ENCODE assay signal across 8 cellular contexts in the genomic region with DNA sequence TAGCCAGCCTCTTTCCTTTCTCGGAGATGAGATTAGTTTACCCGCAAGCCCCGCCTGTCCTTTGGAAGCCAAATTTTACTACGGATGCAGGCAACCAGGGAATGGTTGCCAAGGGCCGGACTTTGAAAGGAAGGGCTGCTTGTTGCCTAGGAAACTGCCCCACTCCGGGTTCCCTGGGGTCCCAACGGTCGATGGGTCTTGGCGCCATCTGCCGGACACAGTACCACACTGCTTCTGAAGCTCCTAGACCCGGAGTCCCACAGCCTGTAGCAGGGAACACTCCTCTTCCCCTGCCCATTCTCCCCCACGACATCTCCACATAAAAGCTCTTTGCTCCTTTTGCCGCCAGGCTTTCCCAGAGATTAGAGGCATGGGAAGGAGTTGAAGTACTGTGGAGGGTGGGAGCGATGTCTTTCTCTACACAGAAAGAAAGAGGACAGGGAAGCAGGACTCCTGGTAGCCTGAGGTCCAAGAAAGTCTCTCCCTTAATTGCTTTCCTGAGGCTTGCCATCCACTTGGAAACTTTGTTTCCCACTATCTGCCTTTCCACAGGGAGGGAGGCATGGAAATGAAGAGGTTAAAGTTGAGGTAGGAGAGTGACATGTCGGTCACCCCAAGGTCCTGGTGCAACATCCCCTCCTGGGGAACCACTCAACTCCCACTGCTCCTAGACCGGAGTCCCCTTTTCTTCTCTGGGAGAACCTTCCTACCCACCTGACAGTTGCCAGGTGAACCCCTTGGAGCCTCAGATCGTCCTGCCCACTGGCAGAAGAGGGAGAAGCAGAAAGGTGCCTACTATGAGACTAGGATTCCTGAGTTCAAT. TPM values are rescaled to one million over a fixed set of nuclear protein-coding genes. Genes with fewer than 3 reads are reported as not detected.
DNase-seq lines count a peak whose midpoint lies in the region; ATAC-seq, FAIRE-seq and TF ChIP-seq lines count a peak whose summit lies in the region.

No MANE protein-coding gene starts in this region.

- no peaks in the 10 kb centered on the region for H3K9me3 Mint-ChIP-seq in activated T-helper 1 cell treated with anti-CD3 and anti-CD28 coated beads, Interleukin-12 subunit alpha, Interleukin-12 subunit beta, Interleukin-2, Interleukin-4 antibody, amounts not matched to agents 30 ng/mL and 10 ng/mL and 1 ng/mL, durations not matched to agents 14 hours and 24 hours and 36 hours

- no peak overlapping the region for H3K27ac ChIP-seq in BLaER1
- no peak overlapping the region for H3K27ac ChIP-seq in Panc1 (ENCODE audit: low read length)
- H3K27ac ChIP-seq in thyroid gland, result no peak overlapping the region

- CTCF ChIA-PET in Panc1 (lab: Charles Lee), result interaction anchor here (0.7 to 2.8 kb wide), 9 partner anchors 8 to 73 kb away, joined by 3 to 66 read pairs (median 5); a partner anchor contains a TSS

- WGBS in thyroid gland, 2 donors, result 9 to 21% methylated on average over 15 to 17 of the region's 17 CpGs

- peaks cover 30% of the 10 kb centered on the region for H4K20me1 ChIP-seq in BLaER1

- H3K9me3 ChIP-seq in BLaER1 (no peaks in the 10 kb centered on the region), Panc1 (ENCODE audit: control insufficient read depth, insufficient read depth, low read depth, low read length) (no peaks in the 10 kb centered on the region), thyroid gland (no peaks in the 10 kb centered on the region)

- no peaks in the 10 kb centered on the region for H3K27me3 ChIP-seq in BLaER1
- no peaks in the 10 kb centered on the region for H3K27me3 ChIP-seq in Panc1 (ENCODE audit: control insufficient read depth, insufficient read depth, low read length)
- H3K27me3 ChIP-seq in thyroid gland, result no peaks in the 10 kb centered on the region

- intact Hi-C loops in Panc1 (cut with micrococcal nuclease; ENCODE audit: unreplicated experiment) (loop anchor here (1.0 kb wide), 1 partner anchor 41 kb away; no protein-coding TSS in a partner anchor), thyroid gland (cut with DNase I) (loop anchor here (2.0 kb wide), 1 partner anchor 39 kb away; no protein-coding TSS in a partner anchor)
- intact Hi-C loops in activated T-helper 1 cell treated with anti-CD3 and anti-CD28 coated beads, Interleukin-12 subunit alpha, Interleukin-12 subunit beta, Interleukin-2, Interleukin-4 antibody, amounts not matched to agents 30 ng/mL and 10 ng/mL and 1 ng/mL, durations not matched to agents 14 hours and 24 hours and 36 hours (cut with micrococcal nuclease), result loop anchor here (1.0 to 2.0 kb wide), 2 partner anchors 25 to 41 kb away; no protein-coding TSS in a partner anchor

- TF ChIP-seq POLR2A in thyroid gland (IDR thresholded peaks at IDR 0.05), result no peak

- H3K4me2 ChIP-seq in BLaER1, result peak overlapping the region; percentile 11; the same call in 1 of the 2 replicates

- POLR2A ChIA-PET in Panc1 (lab: Charles Lee), result interaction anchor here (0.6 kb wide), 1 partner anchor 23 kb away, joined by 23 read pairs; no protein-coding TSS in a partner anchor

- peaks cover 18% of the 10 kb centered on the region for H3K36me3 ChIP-seq in BLaER1
- no peaks in the 10 kb centered on the region for H3K36me3 ChIP-seq in Panc1 (ENCODE audit: control insufficient read depth, insufficient read depth, low read length)
- no peaks in the 10 kb centered on the region for H3K36me3 ChIP-seq in thyroid gland

- no peak overlapping the region for H3K27ac Mint-ChIP-seq in activated T-helper 1 cell treated with anti-CD3 and anti-CD28 coated beads, Interleukin-12 subunit alpha, Interleukin-12 subunit beta, Interleukin-2, Interleukin-4 antibody, amounts not matched to agents 30 ng/mL and 10 ng/mL and 1 ng/mL, durations not matched to agents 14 hours and 24 hours and 36 hours

- H3K27me3 Mint-ChIP-seq in activated T-helper 1 cell treated with anti-CD3 and anti-CD28 coated beads, Interleukin-12 subunit alpha, Interleukin-12 subunit beta, Interleukin-2, Interleukin-4 antibody, amounts not matched to agents 30 ng/mL and 10 ng/mL and 1 ng/mL, durations not matched to agents 14 hours and 24 hours and 36 hours (ENCODE audit: insufficient read depth), result no peaks in the 10 kb centered on the region

- H3K4me1 ChIP-seq in BLaER1, result peaks cover 53% of the 10 kb centered on the region
- 0 out of 2 replicates have a peak, but pooled peaks cover 5% of the 10 kb centered on the region for H3K4me1 ChIP-seq in Panc1 (ENCODE audit: control insufficient read depth, insufficient read depth, low read length)
- no peaks in the 10 kb centered on the region for H3K4me1 ChIP-seq in thyroid gland

- DNase-seq in GM19238 (ENCODE audit: insufficient read length, low spot score) (peak; percentile 88), HTR-8/SVneo (ENCODE audit: insufficient read length, low spot score) (peak; percentile 89), Panc1 (ENCODE audit: low read depth, low spot score) (peak; percentile 42), fibroblast of the conjunctiva (ENCODE audit: low read depth) (peak; percentile 82), nucleus accumbens (lab: John Stamatoyannopoulos, UW) (peak in 54 of 56 donors; percentile 16 to 92 (median 60)), thyroid gland (peak; percentile 68 to 69)
- DNase-seq in activated T-helper 1 cell treated with anti-CD3 and anti-CD28 coated beads, Interleukin-12 subunit alpha, Interleukin-12 subunit beta, Interleukin-2, Interleukin-4 antibody, amounts not matched to agents 30 ng/mL and 10 ng/mL and 1 ng/mL, durations not matched to agents 14 hours and 24 hours and 36 hours (ENCODE audit: low spot score), result peak; percentile 43

- no peak overlapping the region; the same call in 1 of the 2 replicates for H3K9ac ChIP-seq in BLaER1

- ATAC-seq in Panc1, result peak; percentile 82

- no peak for FAIRE-seq in HTR-8/SVneo (lab: Jason Lieb, UNC)

- H3K36me3 Mint-ChIP-seq in activated T-helper 1 cell treated with anti-CD3 and anti-CD28 coated beads, Interleukin-12 subunit alpha, Interleukin-12 subunit beta, Interleukin-2, Interleukin-4 antibody, amounts not matched to agents 30 ng/mL and 10 ng/mL and 1 ng/mL, durations not matched to agents 14 hours and 24 hours and 36 hours (ENCODE audit: low read depth), result no peaks in the 10 kb centered on the region

- in situ Hi-C loops in Panc1 (cut with HindIII; ENCODE audit: low pct_unique_long_range_greater_than_20kb, low sequenced_read_pairs), result no loop called here

- no peaks in the 10 kb centered on the region for H3K4me1 Mint-ChIP-seq in activated T-helper 1 cell treated with anti-CD3 and anti-CD28 coated beads, Interleukin-12 subunit alpha, Interleukin-12 subunit beta, Interleukin-2, Interleukin-4 antibody, amounts not matched to agents 30 ng/mL and 10 ng/mL and 1 ng/mL, durations not matched to agents 14 hours and 24 hours and 36 hours (ENCODE audit: low read depth)

- BruUV-seq in Panc1 (replicated peaks; lab: Mats Ljungman, UMichigan), result no TSS peak

- H3K4me3 ChIP-seq in BLaER1 (no peak overlapping the region), Panc1 (ENCODE audit: low read depth in 2 of 2, low read length in 2 of 2) (no peak overlapping the region), thyroid gland (replicated peaks in 1 of 3) (no peak overlapping the region)

- TF ChIP-seq CTCF in Panc1 (IDR thresholded peaks at IDR 0.05), result peak; percentile 92
- peak; percentile 64 to 88 (median 74) for TF ChIP-seq CTCF in thyroid gland (IDR thresholded peaks at IDR 0.05)

- no peak overlapping the region for H3K4me3 Mint-ChIP-seq in activated T-helper 1 cell treated with anti-CD3 and anti-CD28 coated beads, Interleukin-12 subunit alpha, Interleukin-12 subunit beta, Interleukin-2, Interleukin-4 antibody, amounts not matched to agents 30 ng/mL and 10 ng/mL and 1 ng/mL, durations not matched to agents 14 hours and 24 hours and 36 hours

RNA-seq across cellular contexts. Expression of a gene that starts 21.9 kb away (rescaled TPM):
- total RNA-seq in Panc1 (2021; ENCODE audit: unreplicated experiment), result 114 TPM
- 176 TPM for polyA plus RNA-seq in Panc1 (2012; ENCODE audit: insufficient read length)
- 91.7 and 95.8 TPM in 2 replicates for total RNA-seq in activated T-helper 1 cell treated with anti-CD3 and anti-CD28 coated beads, Interleukin-12 subunit alpha, Interleukin-12 subunit beta, Interleukin-2, Interleukin-4 antibody, amounts not matched to agents 30 ng/mL and 10 ng/mL and 1 ng/mL, durations not matched to agents 14 hours and 24 hours and 36 hours
- 10 to 100 TPM; 12.3 to 37.9 (median 22.9) TPM for total RNA-seq in thyroid gland

RNA-seq across cellular contexts. Expression of a gene that starts 26.4 kb away (rescaled TPM):
- 0.77 TPM for total RNA-seq in Panc1 (2021; ENCODE audit: unreplicated experiment)
- 0.73 TPM for polyA plus RNA-seq in Panc1 (2012; ENCODE audit: insufficient read length)
- total RNA-seq in activated T-helper 1 cell treated with anti-CD3 and anti-CD28 coated beads, Interleukin-12 subunit alpha, Interleukin-12 subunit beta, Interleukin-2, Interleukin-4 antibody, amounts not matched to agents 30 ng/mL and 10 ng/mL and 1 ng/mL, durations not matched to agents 14 hours and 24 hours and 36 hours, result 0.10 and 0.21 TPM in 2 replicates
- 1 to 10 TPM in 1 of 4 donors, under 1 TPM in 1, not detected in 2; 0.78 to 1.1 TPM for total RNA-seq in thyroid gland

RNA-seq across cellular contexts. Expression of a gene that starts 44.2 kb away (rescaled TPM):
- total RNA-seq in Panc1 (2021; ENCODE audit: unreplicated experiment), result 54.1 TPM
- 29.8 TPM for polyA plus RNA-seq in Panc1 (2012; ENCODE audit: insufficient read length)
- total RNA-seq in activated T-helper 1 cell treated with anti-CD3 and anti-CD28 coated beads, Interleukin-12 subunit alpha, Interleukin-12 subunit beta, Interleukin-2, Interleukin-4 antibody, amounts not matched to agents 30 ng/mL and 10 ng/mL and 1 ng/mL, durations not matched to agents 14 hours and 24 hours and 36 hours, result 77.0 and 80.1 TPM in 2 replicates
- total RNA-seq in thyroid gland, result 10 to 100 TPM; 19.1 to 36.9 (median 27.7) TPM
